In the genomic region with DNA sequence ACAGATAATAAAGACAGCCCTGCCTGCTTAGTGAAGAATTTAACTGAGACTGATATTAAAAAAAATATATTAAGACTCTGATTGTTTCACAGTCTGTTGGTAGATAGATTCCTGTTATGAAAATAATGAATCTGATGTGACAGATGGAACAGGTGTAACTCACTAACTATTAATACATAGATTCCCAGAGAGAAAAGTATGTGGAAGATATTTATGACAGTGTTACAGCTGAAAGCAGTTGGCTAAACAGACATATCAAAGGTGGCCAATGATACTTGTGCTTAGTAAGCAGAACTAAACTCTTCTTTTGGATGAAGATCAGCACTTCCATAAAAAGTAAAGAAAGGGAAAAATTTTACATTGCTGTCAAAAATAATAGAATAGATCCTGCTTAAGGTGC, we compare ENCODE assay signal across 27 cellular contexts.
"Had no signal": no experiment of that assay in that cellular context is flagged by ENCODE, and none has a peak within 500 bp of the region (broad histone marks: within the 10 kb centered on the region; RNA-seq: fewer than 3 reads in every experiment).

No MANE protein-coding gene starts in this region.

- H3K9me3 Mint-ChIP-seq: endodermal cell had no signal

- H3K4me1 ChIP-seq: colonic mucosa, esophagus squamous epithelium, left lung, lower lobe of right lung had no signal

- ATAC-seq: effector memory CD8-positive, alpha-beta T cell; esophagus mucosa; gastrocnemius medialis; heart right ventricle; left cardiac atrium; left lung; left ventricle myocardium superior; lower lobe of right lung had no signal

- H3K36me3 Mint-ChIP-seq: memory B cell had no signal

- H3K27me3 ChIP-seq: colonic mucosa, esophagus squamous epithelium, gastrocnemius medialis, heart right ventricle, left lung had no signal

- H3K4me1 Mint-ChIP-seq: endodermal cell, memory B cell had no signal

- H3K27ac ChIP-seq: colonic mucosa, epithelial cell of prostate, esophagus squamous epithelium, gastrocnemius medialis, heart right ventricle, left lung, lower lobe of right lung had no signal

- FAIRE-seq: endometrium, islet of Langerhans, keratinocyte had no signal

- H3K27me3 Mint-ChIP-seq: dendritic cell treated with granulocyte-macrophage colony-stimulating factor and Interleukin-4, amounts not matched to agents 40 ng/mL and 50 ng/mL, for 4 days; effector memory CD8-positive, alpha-beta T cell; memory B cell had no signal

- DNase-seq: colonic mucosa; cortex of kidney; effector CD8-positive, alpha-beta T cell; effector memory CD8-positive, alpha-beta T cell; endodermal cell; erythroblast; esophagus squamous epithelium; foreskin fibroblast; foreskin melanocyte; gastrocnemius medialis; glutamatergic neuron; head of caudate nucleus; heart right ventricle; hippocampal formation; left cardiac atrium; left lung; left ventricle myocardium superior; lower lobe of right lung; mesendoderm; midbrain had no signal

- H3K36me3 ChIP-seq: colonic mucosa, esophagus squamous epithelium, gastrocnemius medialis, heart right ventricle, left lung, lower lobe of right lung had no signal

- H3K27ac Mint-ChIP-seq: dendritic cell treated with granulocyte-macrophage colony-stimulating factor and Interleukin-4, amounts not matched to agents 40 ng/mL and 50 ng/mL, for 4 days; effector memory CD8-positive, alpha-beta T cell; endodermal cell; memory B cell had no signal

- H3K4me3 ChIP-seq: colonic mucosa, esophagus squamous epithelium, gastrocnemius medialis, heart right ventricle, left lung, lower lobe of right lung had no signal

- H3K4me3 Mint-ChIP-seq: dendritic cell treated with granulocyte-macrophage colony-stimulating factor and Interleukin-4, amounts not matched to agents 40 ng/mL and 50 ng/mL, for 4 days; effector memory CD8-positive, alpha-beta T cell; endodermal cell; memory B cell had no signal

- H3K9me3 ChIP-seq: colonic mucosa, gastrocnemius medialis, left lung, lower lobe of right lung had no signal
